28 cellular contexts compared by ENCODE assay signal in the genomic region with DNA sequence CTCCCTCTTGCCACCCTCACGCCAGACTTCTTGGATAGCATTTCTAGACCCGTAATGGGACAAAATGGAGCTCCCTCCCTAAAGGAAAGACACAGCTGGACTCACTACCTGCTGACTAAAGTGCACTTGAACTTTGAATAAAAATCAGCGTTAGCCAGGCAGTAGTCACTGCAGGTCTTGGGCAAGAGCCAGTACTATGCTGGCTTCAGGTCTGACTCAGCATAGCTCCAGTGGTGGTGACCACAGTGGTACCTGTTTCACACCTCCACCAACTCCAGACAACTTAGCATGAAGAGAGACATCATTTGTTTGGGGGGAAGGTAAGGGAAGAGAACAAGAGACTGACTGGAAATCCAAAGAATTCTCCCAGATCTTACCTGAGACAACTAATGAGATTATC.
"Had no signal": no experiment of that assay in that cellular context is flagged by ENCODE, and none has a peak within 500 bp of the region (broad histone marks: within the 10 kb centered on the region; RNA-seq: fewer than 3 reads in every experiment).

No MANE protein-coding gene starts in this region.

- H3K9me3 ChIP-seq: body of pancreas, MG63, SJCRH30, SK-N-SH had no signal

- DNase-seq: activated CD4-positive, alpha-beta memory T cell treated with anti-CD3 and anti-CD28 coated beads for 36 hours; activated CD4-positive, alpha-beta T cell treated with anti-CD3 and anti-CD28 coated beads, Interleukin-2, amount 10 ng/mL, durations not matched to agents 7 days and 5 days; activated CD4-positive, CD25-positive, alpha-beta regulatory T cell; activated CD8-positive, alpha-beta memory T cell treated with anti-CD3 and anti-CD28 coated beads for 24 hours; activated effector memory CD4-positive, alpha-beta T cell treated with Interleukin-2 at 50 U/mL for 16 hours; activated naive CD4-positive, alpha-beta T cell; activated T-cell treated with anti-CD3 and anti-CD28 coated beads, Interleukin-2, amount 50 U/mL, for 72 hours; aorta; body of pancreas; MG63; MV-4-11; NCI-H1092 treated with DMSO at 0.1 percent for 48 hours; NCI-H1417 treated with DMSO at 0.1 percent for 48 hours; NCI-H1694; NCI-H2029; NCI-H2107; NCI-H510A treated with DMSO at 0.1 percent for 48 hours; NCI-H69; Right ventricle myocardium superior; RPMI8226; SJCRH30; SK-N-SH; T-helper 1 cell had no signal

- H3K4me3 Mint-ChIP-seq: activated CD4-positive, alpha-beta memory T cell treated with anti-CD3 and anti-CD28 coated beads for 36 hours; activated CD4-positive, alpha-beta T cell treated with anti-CD3 and anti-CD28 coated beads, Interleukin-2, amount 10 ng/mL, durations not matched to agents 7 days and 5 days; activated naive CD4-positive, alpha-beta T cell treated with anti-CD3 and anti-CD28 coated beads, Interleukin-2, amount 50 U/mL, for 24 hours; activated T-cell treated with anti-CD3 and anti-CD28 coated beads, Interleukin-2, amount 50 U/mL, for 72 hours had no signal

- H3K36me3 Mint-ChIP-seq: activated CD4-positive, alpha-beta memory T cell treated with anti-CD3 and anti-CD28 coated beads for 36 hours; activated naive CD4-positive, alpha-beta T cell treated with anti-CD3 and anti-CD28 coated beads, Interleukin-2, amount 50 U/mL, for 24 hours had no signal

- H3K9ac ChIP-seq: KMS-11, SK-N-SH had no signal

- H3K4me2 ChIP-seq: KMS-11, SK-N-SH had no signal

- H3K4me3 ChIP-seq: body of pancreas, cardiac muscle cell, MG63, SJCRH30 had no signal

- ATAC-seq: activated T-cell treated with anti-CD3 and anti-CD28 coated beads, Interleukin-2, amount 50 U/mL, for 72 hours; body of pancreas; Panc1 had no signal

- H3K4me1 ChIP-seq: body of pancreas, SJCRH30 had no signal

- H3K36me3 ChIP-seq: cardiac muscle cell, MG63, SJCRH30 had no signal

- H3K27ac ChIP-seq: body of pancreas, cardiac muscle cell, KMS-11, SJCRH30, VCaP had no signal

- H3K27ac Mint-ChIP-seq: activated CD4-positive, alpha-beta memory T cell treated with anti-CD3 and anti-CD28 coated beads for 36 hours; activated CD4-positive, alpha-beta T cell treated with anti-CD3 and anti-CD28 coated beads, Interleukin-2, amount 10 ng/mL, durations not matched to agents 7 days and 5 days; activated T-cell treated with anti-CD3 and anti-CD28 coated beads, Interleukin-2, amount 50 U/mL, for 72 hours had no signal

- H3K27me3 ChIP-seq: body of pancreas, cardiac muscle cell, MG63, SJCRH30 had no signal

- H3K4me1 Mint-ChIP-seq: activated CD4-positive, alpha-beta T cell treated with anti-CD3 and anti-CD28 coated beads, Interleukin-2, amount 10 ng/mL, durations not matched to agents 7 days and 5 days; activated naive CD4-positive, alpha-beta T cell treated with anti-CD3 and anti-CD28 coated beads, Interleukin-2, amount 50 U/mL, for 24 hours had no signal

- H3K27me3 Mint-ChIP-seq: activated CD4-positive, alpha-beta memory T cell treated with anti-CD3 and anti-CD28 coated beads for 36 hours; activated CD4-positive, alpha-beta T cell treated with anti-CD3 and anti-CD28 coated beads, Interleukin-2, amount 10 ng/mL, durations not matched to agents 7 days and 5 days; activated naive CD4-positive, alpha-beta T cell treated with anti-CD3 and anti-CD28 coated beads, Interleukin-2, amount 50 U/mL, for 24 hours had no signal
